ENCODE assay signal across 8 cellular contexts in the genomic region with DNA sequence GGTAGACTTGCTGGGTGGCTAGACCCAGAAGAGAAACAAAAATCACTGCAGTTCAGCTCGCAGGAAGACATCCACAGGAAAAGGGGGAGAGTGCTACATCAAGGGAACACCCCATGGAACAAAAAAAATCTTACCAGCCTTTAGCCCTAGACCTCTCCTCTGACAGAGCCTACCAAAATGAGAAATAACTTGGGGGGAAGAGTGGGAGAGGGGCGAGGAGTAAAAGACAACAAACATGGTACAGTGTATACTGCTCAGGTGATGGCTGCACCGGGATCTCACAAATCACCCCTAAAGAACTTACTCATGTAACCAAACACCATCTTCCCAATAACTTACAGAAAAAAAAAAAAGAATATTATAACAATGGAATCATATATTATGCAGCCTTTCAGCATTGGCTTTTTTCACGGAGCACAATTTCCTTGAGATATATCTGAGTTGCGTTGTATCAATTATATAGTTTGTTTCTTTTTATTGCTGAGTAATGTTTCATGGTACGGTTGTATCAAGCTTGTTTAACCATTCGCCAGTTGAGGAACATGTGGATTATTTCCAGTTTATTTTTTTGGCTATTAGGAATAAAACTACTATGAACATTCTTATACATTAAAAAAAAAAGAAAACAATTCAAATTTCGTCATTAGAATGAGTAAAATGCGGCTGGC.
"Had no signal": no experiment of that assay in that cellular context is flagged by ENCODE, and none has a peak within 500 bp of the region (broad histone marks: within the 10 kb centered on the region; RNA-seq: fewer than 3 reads in every experiment).

No MANE protein-coding gene starts in this region.

- H3K4me3 ChIP-seq: GM12878 had no signal

- DNase-seq: GDM1, GF-D8 had no signal

- ATAC-seq: GM12878 had no signal

- FAIRE-seq: G401.6, GM12878, GM12891, GM12892, GM18507, GM19239 had no signal
